ENCODE assay signal across 8 cellular contexts in the genomic region with DNA sequence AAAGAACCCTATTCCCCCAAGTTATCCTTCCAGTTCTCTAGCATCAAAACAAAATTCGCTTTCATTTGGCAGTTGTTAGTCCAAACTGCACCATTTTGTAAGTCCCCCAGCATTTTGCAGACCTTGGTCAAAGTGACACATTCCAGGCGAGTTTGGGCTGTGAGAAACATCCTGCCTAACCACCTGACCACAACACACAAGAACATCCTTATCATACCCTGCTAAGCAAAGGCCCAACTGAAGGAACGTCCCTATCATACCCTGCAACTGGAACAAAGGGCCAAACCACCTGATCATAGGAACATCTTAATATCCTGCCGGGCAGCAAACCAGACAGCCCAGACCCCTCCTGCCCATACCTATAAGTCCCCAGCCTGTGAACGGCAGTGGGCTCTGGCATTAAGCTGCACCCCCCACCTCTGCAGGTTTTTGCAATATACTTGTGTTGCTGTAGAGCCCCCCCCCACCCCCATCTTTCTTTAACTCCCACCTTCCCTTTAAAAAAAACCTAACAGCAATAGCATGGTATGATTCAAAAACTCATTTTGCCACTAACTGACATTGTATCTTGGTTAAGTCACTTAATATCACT.
A peak's percentile ranks its signal among the peaks of the same experiment; 100 is the strongest.
DNase-seq lines count a peak whose midpoint lies in the region; ATAC-seq and TF ChIP-seq lines count a peak whose summit lies in the region.

No MANE protein-coding gene starts in this region.

- peak overlapping the region; percentile 99 for H3K4me3 ChIP-seq in NB4 (ENCODE audit: low read depth, low read length)

- H3K36me3 Mint-ChIP-seq in nephron (ENCODE audit: low read depth) = peaks cover 21% of the 10 kb centered on the region

- H3K4me1 Mint-ChIP-seq in nephron = peaks cover 51% of the 10 kb centered on the region

- no peak for ATAC-seq in GM18498 (IDR thresholded peaks at IDR 0.05; ENCODE audit: unreplicated experiment)
- no peak for ATAC-seq in GM21723 (IDR thresholded peaks at IDR 0.05; ENCODE audit: unreplicated experiment)

- no peaks in the 10 kb centered on the region for H3K27me3 Mint-ChIP-seq in nephron (ENCODE audit: low read depth)

- no peak for TF ChIP-seq CTCF in NB4 (IDR thresholded peaks at IDR 0.05; ENCODE audit: low read depth, low read length)
- no peak for TF ChIP-seq CTCF in nephron (IDR thresholded peaks at IDR 0.05; ENCODE audit: unreplicated experiment in 3 of 3)

- TF ChIP-seq POLR2A in NB4 (IDR thresholded peaks at IDR 0.05; ENCODE audit: extremely low read depth, insufficient read length) = no peak

- peak overlapping the region; percentile 98 for H3K27ac Mint-ChIP-seq in nephron

- H3K4me3 Mint-ChIP-seq in nephron = peak overlapping the region; percentile 94 to 97 (median 94)

- DNase-seq in EL (peak; percentile 88), NB4 (ENCODE audit: low read depth) (peak; percentile 25), cerebellar cortex (ENCODE audit: low spot score) (peak; percentile 10), NCI-H524 (lab: John Stamatoyannopoulos, UW) (no peak)
- no peak for DNase-seq in effector CD8-positive, alpha-beta T cell (lab: John Stamatoyannopoulos, UW)

- peaks cover 5% of the 10 kb centered on the region for H3K9me3 Mint-ChIP-seq in nephron

Comparison
In these comparisons a context has a peak if more than half of its experiments do, and no peak if none do; other contexts are left out.
1. DNase-seq: peak in EL (single experiment), NB4 (single experiment) and cerebellar cortex (single experiment); none in NCI-H524 (0 of 2) and effector CD8-positive, alpha-beta T cell (single experiment).